In genomic region chr22:36194971-36195370, GRCh38 we compare ENCODE assay signal across 8 cellular contexts. TPM values are rescaled to one million over a fixed set of nuclear protein-coding genes. Genes with fewer than 3 reads are reported as not detected.
DNase-seq lines count a peak whose midpoint lies in the region; ATAC-seq and TF ChIP-seq lines count a peak whose summit lies in the region.

No MANE protein-coding gene starts in this region.

- no peaks in the 10 kb centered on the region for H3K27me3 Mint-ChIP-seq in activated CD8-positive, alpha-beta T cell treated with anti-CD3 and anti-CD28 coated beads for 36 hours
- peaks cover 0 to 16% (median 0%) of the 10 kb centered on the region in 5 donors for H3K27me3 Mint-ChIP-seq in naive thymus-derived CD4-positive, alpha-beta T cell

- TF ChIP-seq CTCF in activated CD8-positive, alpha-beta T cell treated with anti-CD3 and anti-CD28 coated beads for 36 hours (IDR thresholded peaks at IDR 0.05), result peak; percentile 76
- peak; percentile 78 for TF ChIP-seq CTCF in upper lobe of right lung (IDR thresholded peaks at IDR 0.05)

- H3K9me3 Mint-ChIP-seq in activated CD8-positive, alpha-beta T cell treated with anti-CD3 and anti-CD28 coated beads for 36 hours, result no peaks in the 10 kb centered on the region
- H3K9me3 Mint-ChIP-seq in naive thymus-derived CD4-positive, alpha-beta T cell, result peaks cover 0 to 2% (median 0%) of the 10 kb centered on the region in 11 donors

- no peak overlapping the region for H3K4me3 Mint-ChIP-seq in activated CD8-positive, alpha-beta T cell treated with anti-CD3 and anti-CD28 coated beads for 36 hours
- no peak overlapping the region for H3K4me3 Mint-ChIP-seq in naive thymus-derived CD4-positive, alpha-beta T cell

- no peak overlapping the region for H3K27ac ChIP-seq in naive thymus-derived CD4-positive, alpha-beta T cell (ENCODE audit: low read depth, low read length)
- H3K27ac ChIP-seq in upper lobe of right lung, result no peak overlapping the region

- DNase-seq in NOMO-1 treated with DMSO at 0.1 percent for 48 hours (lab: John Stamatoyannopoulos, UW; ENCODE audit: unreplicated experiment), result peak; percentile 52
- no peak for DNase-seq in NOMO-1 treated with dmso at 0.1 percent for 144 hours (lab: John Stamatoyannopoulos, UW; ENCODE audit: unreplicated experiment)
- peak; percentile 60 for DNase-seq in NAMALWA (ENCODE audit: low spot score)
- DNase-seq in activated CD8-positive, alpha-beta T cell treated with anti-CD3 and anti-CD28 coated beads for 36 hours, result peak; percentile 70
- DNase-seq in erythroblast (lab: John Stamatoyannopoulos, UW), result peak; percentile 60 to 67
- peak in 7 of 9 donors; percentile 15 to 41 (median 32) for DNase-seq in naive thymus-derived CD4-positive, alpha-beta T cell
- DNase-seq in upper lobe of right lung, result no peak

- H3K4me1 ChIP-seq in naive thymus-derived CD4-positive, alpha-beta T cell (ENCODE audit: control insufficient read depth in 2 of 2, insufficient read depth in 2 of 2, low read length in 2 of 2), result peaks cover 0 to 4% of the 10 kb centered on the region in 2 donors
- peaks cover 15% of the 10 kb centered on the region for H3K4me1 ChIP-seq in upper lobe of right lung

- no peaks in the 10 kb centered on the region for H3K9me3 ChIP-seq in naive thymus-derived CD4-positive, alpha-beta T cell (ENCODE audit: control insufficient read depth in 2 of 3, low read length in 3 of 3)
- no peaks in the 10 kb centered on the region for H3K9me3 ChIP-seq in upper lobe of right lung

- intact Hi-C loops in activated CD8-positive, alpha-beta T cell treated with anti-CD3 and anti-CD28 coated beads for 36 hours (cut with micrococcal nuclease), result no loop called here
- intact Hi-C loops in naive thymus-derived CD4-positive, alpha-beta T cell (cut with micrococcal nuclease), result loop anchor here (1.0 to 2.0 kb wide), 3 partner anchors 26 to 82 kb away; no protein-coding TSS in a partner anchor
- intact Hi-C loops in upper lobe of right lung (cut with DNase I), result loop anchor here (10.0 kb wide), 1 partner anchor 80 kb away; no protein-coding TSS in a partner anchor

- no peak overlapping the region for H3K27ac Mint-ChIP-seq in activated CD8-positive, alpha-beta T cell treated with anti-CD3 and anti-CD28 coated beads for 36 hours
- H3K27ac Mint-ChIP-seq in naive thymus-derived CD4-positive, alpha-beta T cell, result no peak overlapping the region

- POLR2A ChIA-PET in activated CD8-positive, alpha-beta T cell treated with anti-CD3 and anti-CD28 coated beads for 36 hours (lab: Charles Lee), result no interaction called here
- POLR2A ChIA-PET in naive thymus-derived CD4-positive, alpha-beta T cell (lab: Charles Lee), result interaction anchor here (0.6 to 0.8 kb wide), 2 partner anchors 82 to 83 kb away, joined by 3 read pairs; no protein-coding TSS in a partner anchor

- no peaks in the 10 kb centered on the region for H3K36me3 ChIP-seq in naive thymus-derived CD4-positive, alpha-beta T cell (ENCODE audit: control insufficient read depth in 2 of 3, insufficient read depth in 3 of 3, low read length in 3 of 3)
- H3K36me3 ChIP-seq in upper lobe of right lung, result no peaks in the 10 kb centered on the region

- peak; percentile 65 for ATAC-seq in activated CD8-positive, alpha-beta T cell treated with anti-CD3 and anti-CD28 coated beads for 36 hours
- ATAC-seq in naive thymus-derived CD4-positive, alpha-beta T cell, result peak; percentile 77
- ATAC-seq in upper lobe of right lung, result peak; percentile 86
- no peak for ATAC-seq in GM18873 (IDR thresholded peaks at IDR 0.05; ENCODE audit: low FRiP score, unreplicated experiment)

- H3K4me1 Mint-ChIP-seq in activated CD8-positive, alpha-beta T cell treated with anti-CD3 and anti-CD28 coated beads for 36 hours (ENCODE audit: low read depth), result peaks cover 27% of the 10 kb centered on the region
- H3K4me1 Mint-ChIP-seq in naive thymus-derived CD4-positive, alpha-beta T cell, result peaks cover 0 to 23% (median 14%) of the 10 kb centered on the region in 7 donors

- no peak overlapping the region for H3K4me3 ChIP-seq in naive thymus-derived CD4-positive, alpha-beta T cell (ENCODE audit: low read length)
- H3K4me3 ChIP-seq in upper lobe of right lung, result no peak overlapping the region

- CTCF ChIA-PET in activated CD8-positive, alpha-beta T cell treated with anti-CD3 and anti-CD28 coated beads for 36 hours (lab: Charles Lee), result interaction anchor here (0.7 to 3.7 kb wide), 16 partner anchors 9 to 292 kb away, joined by 3 to 20 read pairs (median 4); partner anchors contain the start of gene APOL2
- CTCF ChIA-PET in naive thymus-derived CD4-positive, alpha-beta T cell (lab: Charles Lee), result interaction anchor here (0.6 to 1.4 kb wide), 7 partner anchors 17 to 291 kb away, joined by 3 to 7 read pairs (median 4); partner anchors contain the start of gene APOL2

- no peaks in the 10 kb centered on the region for H3K36me3 Mint-ChIP-seq in activated CD8-positive, alpha-beta T cell treated with anti-CD3 and anti-CD28 coated beads for 36 hours (ENCODE audit: low read depth)
- no peaks in the 10 kb centered on the region for H3K36me3 Mint-ChIP-seq in naive thymus-derived CD4-positive, alpha-beta T cell

- H3K27me3 ChIP-seq in naive thymus-derived CD4-positive, alpha-beta T cell (ENCODE audit: control insufficient read depth in 2 of 2, insufficient read depth in 2 of 2, low read length in 2 of 2), result no peaks in the 10 kb centered on the region
- no peaks in the 10 kb centered on the region for H3K27me3 ChIP-seq in upper lobe of right lung

- TF ChIP-seq POLR2A in erythroblast (IDR thresholded peaks at IDR 0.05; ENCODE audit: low read length), result no peak

RNA-seq across cellular contexts. Expression of gene APOL4, which starts 6.6 kb away (rescaled TPM):
- total RNA-seq in activated CD8-positive, alpha-beta T cell treated with anti-CD3 and anti-CD28 coated beads for 36 hours, result under 1 TPM; 0.18 TPM
- 1 to 10 TPM in 1 of 5 experiments, not detected in 4; 1.2 TPM for total RNA-seq in naive thymus-derived CD4-positive, alpha-beta T cell
- polyA plus RNA-seq in naive thymus-derived CD4-positive, alpha-beta T cell, result not detected
- total RNA-seq in upper lobe of right lung, result 14.3 TPM

RNA-seq across cellular contexts. Expression of gene APOL3, which starts 34.4 kb away (rescaled TPM):
- total RNA-seq in activated CD8-positive, alpha-beta T cell treated with anti-CD3 and anti-CD28 coated beads for 36 hours, result 10 to 100 TPM; 44.5 to 46.7 TPM
- total RNA-seq in naive thymus-derived CD4-positive, alpha-beta T cell, result 100 to 1,000 TPM; 121 to 212 (median 175) TPM
- 10 to 100 TPM; 56.9 to 83.9 TPM for polyA plus RNA-seq in naive thymus-derived CD4-positive, alpha-beta T cell
- 58.2 TPM for total RNA-seq in upper lobe of right lung

RNA-seq across cellular contexts. Expression of gene APOL2, which starts 44.4 kb away (rescaled TPM):
- 10 to 100 TPM; 45.4 to 49.7 TPM for total RNA-seq in activated CD8-positive, alpha-beta T cell treated with anti-CD3 and anti-CD28 coated beads for 36 hours
- 100 to 1,000 TPM in 1 of 5 experiments, 10 to 100 TPM in 4; 30.1 to 133 (median 66.9) TPM for total RNA-seq in naive thymus-derived CD4-positive, alpha-beta T cell
- polyA plus RNA-seq in naive thymus-derived CD4-positive, alpha-beta T cell, result 10 to 100 TPM; 13.4 to 14.9 TPM
- 51.6 TPM for total RNA-seq in upper lobe of right lung

RNA-seq across cellular contexts. Expression of gene APOL1, which starts 58.0 kb away (rescaled TPM):
- total RNA-seq in activated CD8-positive, alpha-beta T cell treated with anti-CD3 and anti-CD28 coated beads for 36 hours, result 10 to 100 TPM; 13.8 to 17.1 TPM
- total RNA-seq in naive thymus-derived CD4-positive, alpha-beta T cell, result 10 to 100 TPM in 4 of 5 experiments, 1 to 10 TPM in 1; 8.6 to 91.1 (median 18.4) TPM
- 10 to 100 TPM in 1 of 2 donors, 1 to 10 TPM in 1; 6.2 to 14.9 TPM for polyA plus RNA-seq in naive thymus-derived CD4-positive, alpha-beta T cell
- total RNA-seq in upper lobe of right lung, result 92.8 TPM

Comparison
In these comparisons a context has a peak if more than half of its experiments do, and no peak if none do; other contexts are left out.
1. DNase-seq: peak in NOMO-1 treated with DMSO at 0.1 percent for 48 hours (single experiment), NAMALWA (single experiment), activated CD8-positive, alpha-beta T cell treated with anti-CD3 and anti-CD28 coated beads for 36 hours (single experiment), erythroblast (2 of 2) and naive thymus-derived CD4-positive, alpha-beta T cell (7 of 9); none in NOMO-1 treated with dmso at 0.1 percent for 144 hours (single experiment) and upper lobe of right lung (single experiment).